ENCODE assay signal across 15 cellular contexts in genomic region chr12:90888316-90888715, GRCh38.
DNase-seq lines count a peak whose midpoint lies in the region; ATAC-seq and TF ChIP-seq lines count a peak whose summit lies in the region.
"Had no signal": no experiment of that assay in that cellular context is flagged by ENCODE, and none has a peak within 500 bp of the region (broad histone marks: within the 10 kb centered on the region; RNA-seq: fewer than 3 reads in every experiment).

No MANE protein-coding gene starts in this region.

- 0 out of 2 replicates have a peak, but pooled peaks cover 2% of the 10 kb centered on the region for H3K4me1 ChIP-seq in SJCRH30
- H3K4me1 ChIP-seq: A549, BE2C had no signal

- no peak for ATAC-seq in HG03159 (IDR thresholded peaks at IDR 0.05; ENCODE audit: unreplicated experiment)
- ATAC-seq: A549, GM12878, GM23338 had no signal

- TF ChIP-seq CTCF in choroid plexus epithelial cell (conservative IDR thresholded peaks at IDR 0.05; ENCODE audit: low read depth, low read length) (no peak), fibroblast of mammary gland (conservative IDR thresholded peaks at IDR 0.05; ENCODE audit: control insufficient read depth, insufficient read depth, low read depth, low read length) (no peak)

- H3K27me3 ChIP-seq in SJCRH30: no peaks in the 10 kb centered on the region
- H3K27me3 ChIP-seq: BE2C had no signal

- no peak overlapping the region for H3K27ac ChIP-seq in SJCRH30
- H3K27ac ChIP-seq: A549, C4-2B had no signal

- DNase-seq in choroid plexus epithelial cell (ENCODE audit: low read depth) (peak; percentile 40), fibroblast of mammary gland (ENCODE audit: low read depth) (peak; percentile 23), iris pigment epithelial cell (ENCODE audit: low read depth) (peak; percentile 48), ecto neural progenitor cell (ENCODE audit: low spot score) (no peak), SJCRH30 (no peak), NCI-H2227 (lab: John Stamatoyannopoulos, UW; ENCODE audit: unreplicated experiment) (no peak)
- DNase-seq: BE2C; CD4-positive, alpha-beta memory T cell; DMS79; H9 had no signal

- H3K4me3 ChIP-seq in choroid plexus epithelial cell (ENCODE audit: low read depth, low read length) (no peak overlapping the region), fibroblast of mammary gland (ENCODE audit: control insufficient read depth, low read depth, low read length) (no peak overlapping the region), SJCRH30 (no peak overlapping the region)
- H3K4me3 ChIP-seq: A549, GM12878, GM23338 had no signal

- no peaks in the 10 kb centered on the region for H3K9me3 ChIP-seq in SJCRH30 (replicated peaks)
- H3K9me3 ChIP-seq: A549, BE2C had no signal

- no peaks in the 10 kb centered on the region for H3K36me3 ChIP-seq in SJCRH30
- H3K36me3 ChIP-seq: BE2C had no signal

Comparison
In these comparisons a context has a peak if more than half of its experiments do, and no peak if none do; other contexts are left out.
1. DNase-seq: peak in choroid plexus epithelial cell (single experiment), fibroblast of mammary gland (single experiment) and iris pigment epithelial cell (single experiment); none in ecto neural progenitor cell (single experiment), SJCRH30 (0 of 2) and NCI-H2227 (single experiment).